ENCODE assay signal across 1 cellular context in the genomic region with DNA sequence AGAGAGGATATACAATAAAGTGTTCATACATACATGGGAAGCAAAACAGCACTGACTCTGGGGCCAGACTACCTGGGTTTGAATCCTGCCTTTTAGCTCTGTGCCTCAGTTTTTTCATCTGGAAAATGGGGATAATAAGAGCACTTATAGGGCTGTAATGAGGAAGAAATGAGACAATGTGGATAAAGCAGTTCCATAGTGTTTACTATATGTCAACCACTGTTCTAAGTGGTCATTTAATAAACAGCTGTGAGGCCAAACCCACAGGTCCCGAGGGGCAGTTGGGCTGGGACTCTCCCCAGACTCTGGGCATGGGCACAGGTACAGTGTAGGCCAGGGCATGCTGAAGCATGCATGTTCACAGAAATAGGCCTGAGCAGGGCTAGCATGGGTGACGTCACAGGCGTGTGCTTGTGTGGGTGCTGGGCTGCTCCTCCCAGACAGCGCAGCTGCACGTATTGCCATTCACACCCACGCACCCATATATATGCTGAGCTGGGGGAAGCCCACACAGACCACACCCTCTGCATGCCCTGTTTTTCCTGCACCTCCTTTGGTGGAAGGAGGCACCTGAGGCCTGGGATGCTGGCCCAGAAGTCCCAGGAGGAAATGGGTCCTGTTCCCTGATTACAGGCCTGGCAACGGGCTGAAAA.
TF ChIP-seq lines count a peak whose summit lies in the region.

No MANE protein-coding gene starts in this region.

TF ChIP-seq in GM12878, 131 proteins besides CTCF, POLR2A, EP300 and RAD21 (continued from another document and continues in another):
- TF ChIP-seq, protein P1, sequence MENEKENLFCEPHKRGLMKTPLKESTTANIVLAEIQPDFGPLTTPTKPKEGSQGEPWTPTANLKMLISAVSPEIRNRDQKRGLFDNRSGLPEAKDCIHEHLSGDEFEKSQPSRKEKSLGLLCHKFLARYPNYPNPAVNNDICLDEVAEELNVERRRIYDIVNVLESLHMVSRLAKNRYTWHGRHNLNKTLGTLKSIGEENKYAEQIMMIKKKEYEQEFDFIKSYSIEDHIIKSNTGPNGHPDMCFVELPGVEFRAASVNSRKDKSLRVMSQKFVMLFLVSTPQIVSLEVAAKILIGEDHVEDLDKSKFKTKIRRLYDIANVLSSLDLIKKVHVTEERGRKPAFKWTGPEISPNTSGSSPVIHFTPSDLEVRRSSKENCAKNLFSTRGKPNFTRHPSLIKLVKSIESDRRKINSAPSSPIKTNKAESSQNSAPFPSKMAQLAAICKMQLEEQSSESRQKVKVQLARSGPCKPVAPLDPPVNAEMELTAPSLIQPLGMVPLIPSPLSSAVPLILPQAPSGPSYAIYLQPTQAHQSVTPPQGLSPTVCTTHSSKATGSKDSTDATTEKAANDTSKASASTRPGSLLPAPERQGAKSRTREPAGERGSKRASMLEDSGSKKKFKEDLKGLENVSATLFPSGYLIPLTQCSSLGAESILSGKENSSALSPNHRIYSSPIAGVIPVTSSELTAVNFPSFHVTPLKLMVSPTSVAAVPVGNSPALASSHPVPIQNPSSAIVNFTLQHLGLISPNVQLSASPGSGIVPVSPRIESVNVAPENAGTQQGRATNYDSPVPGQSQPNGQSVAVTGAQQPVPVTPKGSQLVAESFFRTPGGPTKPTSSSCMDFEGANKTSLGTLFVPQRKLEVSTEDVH (IDR thresholded peaks at IDR 0.05; ENCODE audit: low read depth, partially characterized antibody): no peak
- TF ChIP-seq NRF1 (conservative IDR thresholded peaks at IDR 0.05; ENCODE audit: low read depth, low read length) (no peak; the same call in 1 of the 2 replicates), ASH2L (IDR thresholded peaks at IDR 0.05; ENCODE audit: borderline replicate concordance, low read depth) (0 out of 2 replicates have a peak, but pooled peaks have one; percentile 12), SMAD5 (IDR thresholded peaks at IDR 0.05; ENCODE audit: low read depth) (no peak), BACH1 (IDR thresholded peaks at IDR 0.05; ENCODE audit: borderline replicate concordance) (peak; percentile 83; the same call in 1 of the 2 replicates), FOXK2 (IDR thresholded peaks at IDR 0.05) (peak; percentile 79), POLR2AphosphoS2 (IDR thresholded peaks at IDR 0.05; ENCODE audit: low read depth, low read length) (no peak; the same call in 1 of the 2 replicates), RAD51 (IDR thresholded peaks at IDR 0.05) (peak; percentile 53; the same call in 1 of the 2 replicates), TCF3 (IDR thresholded peaks at IDR 0.05; ENCODE audit: borderline replicate concordance, insufficient read depth, low read depth, low read length) (peak; percentile 86), EZH2 (IDR thresholded peaks at IDR 0.05; ENCODE audit: borderline replicate concordance, control insufficient read depth, low read depth, low read length) (no peak), PAX8 (IDR thresholded peaks at IDR 0.05) (no peak), IRF4 (IDR thresholded peaks at IDR 0.05; ENCODE audit: low read depth, low read length) (peak; percentile 66), TCF12 (IDR thresholded peaks at IDR 0.05; ENCODE audit: low read depth, low read length) (peak; percentile 96), ETV6 (conservative IDR thresholded peaks at IDR 0.05 in 1 of 2, IDR thresholded peaks at IDR 0.05 in 1 of 2; ENCODE audit: borderline replicate concordance in 1 of 2, low read depth in 1 of 2) (0 out of 4 replicates have a peak, but pooled peaks of 1 of the 2 experiments have one; percentile 22), RUNX3 (IDR thresholded peaks at IDR 0.05; ENCODE audit: low read length) (peak; percentile 90), BRCA1 (IDR thresholded peaks at IDR 0.05; ENCODE audit: low read depth, low read length) (no peak), NFIC (IDR thresholded peaks at IDR 0.05; ENCODE audit: low read depth, low read length) (no peak; the same call in 1 of the 2 replicates), ZNF217 (IDR thresholded peaks at IDR 0.05) (peak; percentile 93), HDGF (IDR thresholded peaks at IDR 0.05) (peak; percentile 38), ZNF207 (IDR thresholded peaks at IDR 0.05; ENCODE audit: borderline replicate concordance) (peak; percentile 49; the same call in 1 of the 2 replicates), SUZ12 (IDR thresholded peaks at IDR 0.05; ENCODE audit: unreplicated experiment) (no peak), RB1 (IDR thresholded peaks at IDR 0.05; ENCODE audit: borderline replicate concordance) (no peak), ZNF622 (IDR thresholded peaks at IDR 0.05) (no peak), BHLHE40 (IDR thresholded peaks at IDR 0.05; ENCODE audit: borderline replicate concordance in 1 of 2, low read depth in 2 of 2, low read length in 1 of 2) (peak; percentile 93 to 98), IKZF1 (conservative IDR thresholded peaks at IDR 0.05) (peak; percentile 94), CHD2 (IDR thresholded peaks at IDR 0.05; ENCODE audit: borderline replicate concordance, low read depth, low read length) (peak; percentile 96)
- TF ChIP-seq, protein P2, sequence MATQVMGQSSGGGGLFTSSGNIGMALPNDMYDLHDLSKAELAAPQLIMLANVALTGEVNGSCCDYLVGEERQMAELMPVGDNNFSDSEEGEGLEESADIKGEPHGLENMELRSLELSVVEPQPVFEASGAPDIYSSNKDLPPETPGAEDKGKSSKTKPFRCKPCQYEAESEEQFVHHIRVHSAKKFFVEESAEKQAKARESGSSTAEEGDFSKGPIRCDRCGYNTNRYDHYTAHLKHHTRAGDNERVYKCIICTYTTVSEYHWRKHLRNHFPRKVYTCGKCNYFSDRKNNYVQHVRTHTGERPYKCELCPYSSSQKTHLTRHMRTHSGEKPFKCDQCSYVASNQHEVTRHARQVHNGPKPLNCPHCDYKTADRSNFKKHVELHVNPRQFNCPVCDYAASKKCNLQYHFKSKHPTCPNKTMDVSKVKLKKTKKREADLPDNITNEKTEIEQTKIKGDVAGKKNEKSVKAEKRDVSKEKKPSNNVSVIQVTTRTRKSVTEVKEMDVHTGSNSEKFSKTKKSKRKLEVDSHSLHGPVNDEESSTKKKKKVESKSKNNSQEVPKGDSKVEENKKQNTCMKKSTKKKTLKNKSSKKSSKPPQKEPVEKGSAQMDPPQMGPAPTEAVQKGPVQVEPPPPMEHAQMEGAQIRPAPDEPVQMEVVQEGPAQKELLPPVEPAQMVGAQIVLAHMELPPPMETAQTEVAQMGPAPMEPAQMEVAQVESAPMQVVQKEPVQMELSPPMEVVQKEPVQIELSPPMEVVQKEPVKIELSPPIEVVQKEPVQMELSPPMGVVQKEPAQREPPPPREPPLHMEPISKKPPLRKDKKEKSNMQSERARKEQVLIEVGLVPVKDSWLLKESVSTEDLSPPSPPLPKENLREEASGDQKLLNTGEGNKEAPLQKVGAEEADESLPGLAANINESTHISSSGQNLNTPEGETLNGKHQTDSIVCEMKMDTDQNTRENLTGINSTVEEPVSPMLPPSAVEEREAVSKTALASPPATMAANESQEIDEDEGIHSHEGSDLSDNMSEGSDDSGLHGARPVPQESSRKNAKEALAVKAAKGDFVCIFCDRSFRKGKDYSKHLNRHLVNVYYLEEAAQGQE (IDR thresholded peaks at IDR 0.05; ENCODE audit: low read depth, low read length): no peak
- TF ChIP-seq, protein P3, sequence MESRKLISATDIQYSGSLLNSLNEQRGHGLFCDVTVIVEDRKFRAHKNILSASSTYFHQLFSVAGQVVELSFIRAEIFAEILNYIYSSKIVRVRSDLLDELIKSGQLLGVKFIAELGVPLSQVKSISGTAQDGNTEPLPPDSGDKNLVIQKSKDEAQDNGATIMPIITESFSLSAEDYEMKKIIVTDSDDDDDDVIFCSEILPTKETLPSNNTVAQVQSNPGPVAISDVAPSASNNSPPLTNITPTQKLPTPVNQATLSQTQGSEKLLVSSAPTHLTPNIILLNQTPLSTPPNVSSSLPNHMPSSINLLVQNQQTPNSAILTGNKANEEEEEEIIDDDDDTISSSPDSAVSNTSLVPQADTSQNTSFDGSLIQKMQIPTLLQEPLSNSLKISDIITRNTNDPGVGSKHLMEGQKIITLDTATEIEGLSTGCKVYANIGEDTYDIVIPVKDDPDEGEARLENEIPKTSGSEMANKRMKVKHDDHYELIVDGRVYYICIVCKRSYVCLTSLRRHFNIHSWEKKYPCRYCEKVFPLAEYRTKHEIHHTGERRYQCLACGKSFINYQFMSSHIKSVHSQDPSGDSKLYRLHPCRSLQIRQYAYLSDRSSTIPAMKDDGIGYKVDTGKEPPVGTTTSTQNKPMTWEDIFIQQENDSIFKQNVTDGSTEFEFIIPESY (IDR thresholded peaks at IDR 0.05): no peak
- TF ChIP-seq, protein P4, sequence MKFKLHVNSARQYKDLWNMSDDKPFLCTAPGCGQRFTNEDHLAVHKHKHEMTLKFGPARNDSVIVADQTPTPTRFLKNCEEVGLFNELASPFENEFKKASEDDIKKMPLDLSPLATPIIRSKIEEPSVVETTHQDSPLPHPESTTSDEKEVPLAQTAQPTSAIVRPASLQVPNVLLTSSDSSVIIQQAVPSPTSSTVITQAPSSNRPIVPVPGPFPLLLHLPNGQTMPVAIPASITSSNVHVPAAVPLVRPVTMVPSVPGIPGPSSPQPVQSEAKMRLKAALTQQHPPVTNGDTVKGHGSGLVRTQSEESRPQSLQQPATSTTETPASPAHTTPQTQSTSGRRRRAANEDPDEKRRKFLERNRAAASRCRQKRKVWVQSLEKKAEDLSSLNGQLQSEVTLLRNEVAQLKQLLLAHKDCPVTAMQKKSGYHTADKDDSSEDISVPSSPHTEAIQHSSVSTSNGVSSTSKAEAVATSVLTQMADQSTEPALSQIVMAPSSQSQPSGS (IDR thresholded peaks at IDR 0.05; ENCODE audit: low read length): peak; percentile 88
- TF ChIP-seq, protein P5, sequence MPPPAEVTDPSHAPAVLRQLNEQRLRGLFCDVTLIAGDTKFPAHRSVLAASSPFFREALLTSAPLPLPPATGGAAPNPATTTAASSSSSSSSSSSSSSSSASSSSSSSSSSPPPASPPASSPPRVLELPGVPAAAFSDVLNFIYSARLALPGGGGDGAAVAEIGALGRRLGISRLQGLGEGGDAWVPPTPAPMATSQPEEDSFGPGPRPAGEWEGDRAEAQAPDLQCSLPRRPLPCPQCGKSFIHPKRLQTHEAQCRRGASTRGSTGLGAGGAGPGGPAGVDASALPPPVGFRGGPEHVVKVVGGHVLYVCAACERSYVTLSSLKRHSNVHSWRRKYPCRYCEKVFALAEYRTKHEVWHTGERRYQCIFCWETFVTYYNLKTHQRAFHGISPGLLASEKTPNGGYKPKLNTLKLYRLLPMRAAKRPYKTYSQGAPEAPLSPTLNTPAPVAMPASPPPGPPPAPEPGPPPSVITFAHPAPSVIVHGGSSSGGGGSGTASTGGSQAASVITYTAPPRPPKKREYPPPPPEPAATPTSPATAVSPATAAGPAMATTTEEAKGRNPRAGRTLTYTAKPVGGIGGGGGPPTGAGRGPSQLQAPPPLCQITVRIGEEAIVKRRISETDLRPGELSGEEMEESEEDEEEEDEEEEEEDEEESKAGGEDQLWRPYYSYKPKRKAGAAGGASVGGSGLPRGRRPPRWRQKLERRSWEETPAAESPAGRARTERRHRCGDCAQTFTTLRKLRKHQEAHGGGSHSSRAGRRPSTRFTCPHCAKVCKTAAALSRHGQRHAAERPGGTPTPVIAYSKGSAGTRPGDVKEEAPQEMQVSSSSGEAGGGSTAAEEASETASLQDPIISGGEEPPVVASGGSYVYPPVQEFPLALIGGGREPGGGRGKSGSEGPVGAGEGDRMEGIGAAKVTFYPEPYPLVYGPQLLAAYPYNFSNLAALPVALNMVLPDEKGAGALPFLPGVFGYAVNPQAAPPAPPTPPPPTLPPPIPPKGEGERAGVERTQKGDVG (CRISPR knock-in tag; IDR thresholded peaks at IDR 0.05): no peak
- TF ChIP-seq, protein P6, sequence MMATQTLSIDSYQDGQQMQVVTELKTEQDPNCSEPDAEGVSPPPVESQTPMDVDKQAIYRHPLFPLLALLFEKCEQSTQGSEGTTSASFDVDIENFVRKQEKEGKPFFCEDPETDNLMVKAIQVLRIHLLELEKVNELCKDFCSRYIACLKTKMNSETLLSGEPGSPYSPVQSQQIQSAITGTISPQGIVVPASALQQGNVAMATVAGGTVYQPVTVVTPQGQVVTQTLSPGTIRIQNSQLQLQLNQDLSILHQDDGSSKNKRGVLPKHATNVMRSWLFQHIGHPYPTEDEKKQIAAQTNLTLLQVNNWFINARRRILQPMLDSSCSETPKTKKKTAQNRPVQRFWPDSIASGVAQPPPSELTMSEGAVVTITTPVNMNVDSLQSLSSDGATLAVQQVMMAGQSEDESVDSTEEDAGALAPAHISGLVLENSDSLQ (IDR thresholded peaks at IDR 0.05): 0 out of 2 replicates have a peak, but pooled peaks have one; percentile 32
- TF ChIP-seq, protein P7, sequence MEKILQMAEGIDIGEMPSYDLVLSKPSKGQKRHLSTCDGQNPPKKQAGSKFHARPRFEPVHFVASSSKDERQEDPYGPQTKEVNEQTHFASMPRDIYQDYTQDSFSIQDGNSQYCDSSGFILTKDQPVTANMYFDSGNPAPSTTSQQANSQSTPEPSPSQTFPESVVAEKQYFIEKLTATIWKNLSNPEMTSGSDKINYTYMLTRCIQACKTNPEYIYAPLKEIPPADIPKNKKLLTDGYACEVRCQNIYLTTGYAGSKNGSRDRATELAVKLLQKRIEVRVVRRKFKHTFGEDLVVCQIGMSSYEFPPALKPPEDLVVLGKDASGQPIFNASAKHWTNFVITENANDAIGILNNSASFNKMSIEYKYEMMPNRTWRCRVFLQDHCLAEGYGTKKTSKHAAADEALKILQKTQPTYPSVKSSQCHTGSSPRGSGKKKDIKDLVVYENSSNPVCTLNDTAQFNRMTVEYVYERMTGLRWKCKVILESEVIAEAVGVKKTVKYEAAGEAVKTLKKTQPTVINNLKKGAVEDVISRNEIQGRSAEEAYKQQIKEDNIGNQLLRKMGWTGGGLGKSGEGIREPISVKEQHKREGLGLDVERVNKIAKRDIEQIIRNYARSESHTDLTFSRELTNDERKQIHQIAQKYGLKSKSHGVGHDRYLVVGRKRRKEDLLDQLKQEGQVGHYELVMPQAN (conservative IDR thresholded peaks at IDR 0.05): peak; percentile 89
- TF ChIP-seq, protein P8, sequence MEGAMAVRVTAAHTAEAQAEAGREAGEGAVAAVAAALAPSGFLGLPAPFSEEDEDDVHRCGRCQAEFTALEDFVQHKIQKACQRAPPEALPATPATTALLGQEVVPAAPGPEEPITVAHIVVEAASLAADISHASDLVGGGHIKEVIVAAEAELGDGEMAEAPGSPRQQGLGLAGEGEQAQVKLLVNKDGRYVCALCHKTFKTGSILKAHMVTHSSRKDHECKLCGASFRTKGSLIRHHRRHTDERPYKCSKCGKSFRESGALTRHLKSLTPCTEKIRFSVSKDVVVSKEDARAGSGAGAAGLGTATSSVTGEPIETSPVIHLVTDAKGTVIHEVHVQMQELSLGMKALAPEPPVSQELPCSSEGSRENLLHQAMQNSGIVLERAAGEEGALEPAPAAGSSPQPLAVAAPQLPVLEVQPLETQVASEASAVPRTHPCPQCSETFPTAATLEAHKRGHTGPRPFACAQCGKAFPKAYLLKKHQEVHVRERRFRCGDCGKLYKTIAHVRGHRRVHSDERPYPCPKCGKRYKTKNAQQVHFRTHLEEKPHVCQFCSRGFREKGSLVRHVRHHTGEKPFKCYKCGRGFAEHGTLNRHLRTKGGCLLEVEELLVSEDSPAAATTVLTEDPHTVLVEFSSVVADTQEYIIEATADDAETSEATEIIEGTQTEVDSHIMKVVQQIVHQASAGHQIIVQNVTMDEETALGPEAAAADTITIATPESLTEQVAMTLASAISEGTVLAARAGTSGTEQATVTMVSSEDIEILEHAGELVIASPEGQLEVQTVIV (IDR thresholded peaks at IDR 0.05; ENCODE audit: borderline replicate concordance, partially characterized antibody): no peak
- TF ChIP-seq, protein P9, sequence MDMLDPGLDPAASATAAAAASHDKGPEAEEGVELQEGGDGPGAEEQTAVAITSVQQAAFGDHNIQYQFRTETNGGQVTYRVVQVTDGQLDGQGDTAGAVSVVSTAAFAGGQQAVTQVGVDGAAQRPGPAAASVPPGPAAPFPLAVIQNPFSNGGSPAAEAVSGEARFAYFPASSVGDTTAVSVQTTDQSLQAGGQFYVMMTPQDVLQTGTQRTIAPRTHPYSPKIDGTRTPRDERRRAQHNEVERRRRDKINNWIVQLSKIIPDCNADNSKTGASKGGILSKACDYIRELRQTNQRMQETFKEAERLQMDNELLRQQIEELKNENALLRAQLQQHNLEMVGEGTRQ (IDR thresholded peaks at IDR 0.05; ENCODE audit: borderline replicate concordance, low read depth, low read length): no peak
